8 cellular contexts compared by ENCODE assay signal in the genomic region with DNA sequence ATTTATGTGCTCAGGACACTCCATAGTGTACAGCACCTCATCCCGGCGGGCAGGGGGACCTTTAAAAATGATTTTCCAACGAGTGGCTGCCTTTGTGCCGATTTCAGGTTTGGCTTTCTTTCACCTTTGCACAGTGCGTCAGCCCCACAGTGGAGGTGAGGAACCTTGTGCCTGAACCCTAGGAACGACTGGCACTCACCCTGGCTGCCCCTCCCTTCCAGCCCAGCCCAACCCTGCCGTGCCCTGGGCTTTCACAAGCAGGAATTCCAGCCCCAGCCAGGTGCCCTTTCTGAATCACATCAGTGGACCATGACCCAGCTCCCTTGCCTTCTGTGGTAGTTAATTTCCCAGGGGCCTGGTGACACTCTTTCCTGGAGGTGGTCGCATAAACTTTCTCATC. TPM values are rescaled to one million over a fixed set of nuclear protein-coding genes. Genes with fewer than 3 reads are reported as not detected.
DNase-seq lines count a peak whose midpoint lies in the region; TF ChIP-seq lines count a peak whose summit lies in the region.

No MANE protein-coding gene starts in this region.

- H3K4me1 ChIP-seq in ACC112 (ENCODE audit: control insufficient read depth, insufficient read depth, low read length, unreplicated experiment) (peaks cover 17% of the 10 kb centered on the region), mucosa of rectum (ENCODE audit: control insufficient read depth in 2 of 2, insufficient read depth in 2 of 2, low read length in 2 of 2) (peaks cover 12 to 27% of the 10 kb centered on the region in 2 donors)

- DNase-seq in HuH-7 (ENCODE audit: low spot score): peak; percentile 12
- no peak for DNase-seq in dorsolateral prefrontal cortex
- no peak for DNase-seq in NOMO-1 (lab: John Stamatoyannopoulos, UW; ENCODE audit: unreplicated experiment in 2 of 2)
- no peak for DNase-seq in NCI-H2107 treated with DMSO at 0.1 percent for 48 hours (lab: John Stamatoyannopoulos, UW; ENCODE audit: unreplicated experiment)
- no peak for DNase-seq in SHP77 (lab: John Stamatoyannopoulos, UW)
- no peak for DNase-seq in WERI-Rb-1

- H3K9me3 ChIP-seq in mucosa of rectum (ENCODE audit: control insufficient read depth in 2 of 2, low read length in 2 of 2) (no peaks in the 10 kb centered on the region), WERI-Rb-1 (ENCODE audit: severe bottlenecking) (no peaks in the 10 kb centered on the region)

- intact Hi-C loops in dorsolateral prefrontal cortex (cut with DNase I): loop anchor here (10.0 kb wide), 3 partner anchors 141 to 421 kb away; no protein-coding TSS in a partner anchor

- H3K4me3 ChIP-seq in ACC112 (ENCODE audit: low read depth, low read length) (peak overlapping the region; percentile 93), dorsolateral prefrontal cortex (peak overlapping the region in 46 of 59 donors; percentile 20 to 78 (median 66)), mucosa of rectum (ENCODE audit: low read length in 2 of 2) (peak overlapping the region; percentile 71 to 86), WERI-Rb-1 (ENCODE audit: low read depth, low read length) (no peak overlapping the region)

- H3K36me3 ChIP-seq in ACC112 (ENCODE audit: insufficient read depth, low read length) (no peaks in the 10 kb centered on the region), mucosa of rectum (ENCODE audit: control insufficient read depth in 2 of 2, insufficient read depth in 2 of 2, low read length in 2 of 2) (no peaks in the 10 kb centered on the region), WERI-Rb-1 (peaks cover 17% of the 10 kb centered on the region)

- H2AFZ ChIP-seq in ACC112 (ENCODE audit: low read length, unreplicated experiment): no peak overlapping the region

- peak overlapping the region; percentile 49 to 79 for H3K9ac ChIP-seq in mucosa of rectum (ENCODE audit: low read depth in 1 of 2, low read length in 2 of 2)

- H3K27me3 ChIP-seq in ACC112 (ENCODE audit: insufficient read depth, low read length): no peaks in the 10 kb centered on the region
- H3K27me3 ChIP-seq in dorsolateral prefrontal cortex: peaks cover 0 to 66% (median 13%) of the 10 kb centered on the region in 45 donors
- H3K27me3 ChIP-seq in mucosa of rectum (ENCODE audit: control insufficient read depth in 2 of 2, insufficient read depth in 2 of 2, low read length in 2 of 2): peaks cover 0 to 3% of the 10 kb centered on the region in 2 donors
- no peaks in the 10 kb centered on the region for H3K27me3 ChIP-seq in WERI-Rb-1 (ENCODE audit: insufficient read depth, low read depth, severe bottlenecking)

- H3K27ac ChIP-seq in ACC112 (ENCODE audit: low read depth, low read length) (no peak overlapping the region), dorsolateral prefrontal cortex (peak overlapping the region in 1 of 59 donors; percentile 13), mucosa of rectum (ENCODE audit: low read depth in 2 of 2, low read length in 2 of 2) (peak overlapping the region; percentile 84 to 86), WERI-Rb-1 (no peak overlapping the region)

- peaks cover 18% of the 10 kb centered on the region for H3K79me2 ChIP-seq in ACC112 (ENCODE audit: control insufficient read depth, insufficient read depth, low read length, unreplicated experiment)

- TF ChIP-seq CTCF in dorsolateral prefrontal cortex (IDR thresholded peaks at IDR 0.05 in 54 of 56, conservative IDR thresholded peaks at IDR 0.05 in 2 of 56; ENCODE audit: low read depth in 1 of 56, partially characterized antibody in 56 of 56) (no peak), WERI-Rb-1 (IDR thresholded peaks at IDR 0.05; ENCODE audit: low read depth, low read length) (no peak)

RNA-seq across cellular contexts. Expression of gene TMEM164, which starts 1.3 kb away (rescaled TPM):
- 10 to 100 TPM; 12.7 to 60.9 (median 23.9) TPM for total RNA-seq in dorsolateral prefrontal cortex

Comparison
In these comparisons a context has a peak if more than half of its experiments do, and no peak if none do; other contexts are left out.
1. H3K27ac ChIP-seq: peak in mucosa of rectum (2 of 2); none in ACC112 (single experiment) and WERI-Rb-1 (single experiment).